ENCODE assay signal across 1 cellular context in the genomic region with DNA sequence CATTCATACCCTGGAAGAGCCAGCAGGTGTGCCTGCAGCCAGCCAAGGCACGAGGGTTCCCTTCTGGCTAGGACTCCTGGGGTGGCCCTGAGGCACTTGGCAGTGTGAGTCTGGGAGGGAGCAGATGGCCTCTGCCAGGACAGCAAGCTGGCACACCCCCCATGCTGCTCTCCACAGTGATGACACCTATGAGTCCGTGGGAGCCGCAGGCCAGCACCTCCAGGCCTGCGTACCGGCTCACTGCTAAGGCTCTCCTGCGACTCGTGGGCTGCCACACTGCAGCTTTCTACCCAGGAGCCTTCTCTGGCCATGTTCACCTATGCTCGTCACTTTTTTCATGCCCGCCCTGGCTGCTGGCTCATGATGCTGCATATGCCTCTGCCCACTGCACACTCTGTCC.
TF ChIP-seq lines count a peak whose summit lies in the region.

No MANE protein-coding gene starts in this region.

TF ChIP-seq in GM23338, 12 proteins besides CTCF, POLR2A, EP300 and RAD21 (continued from another document):
- TF ChIP-seq, protein P1, sequence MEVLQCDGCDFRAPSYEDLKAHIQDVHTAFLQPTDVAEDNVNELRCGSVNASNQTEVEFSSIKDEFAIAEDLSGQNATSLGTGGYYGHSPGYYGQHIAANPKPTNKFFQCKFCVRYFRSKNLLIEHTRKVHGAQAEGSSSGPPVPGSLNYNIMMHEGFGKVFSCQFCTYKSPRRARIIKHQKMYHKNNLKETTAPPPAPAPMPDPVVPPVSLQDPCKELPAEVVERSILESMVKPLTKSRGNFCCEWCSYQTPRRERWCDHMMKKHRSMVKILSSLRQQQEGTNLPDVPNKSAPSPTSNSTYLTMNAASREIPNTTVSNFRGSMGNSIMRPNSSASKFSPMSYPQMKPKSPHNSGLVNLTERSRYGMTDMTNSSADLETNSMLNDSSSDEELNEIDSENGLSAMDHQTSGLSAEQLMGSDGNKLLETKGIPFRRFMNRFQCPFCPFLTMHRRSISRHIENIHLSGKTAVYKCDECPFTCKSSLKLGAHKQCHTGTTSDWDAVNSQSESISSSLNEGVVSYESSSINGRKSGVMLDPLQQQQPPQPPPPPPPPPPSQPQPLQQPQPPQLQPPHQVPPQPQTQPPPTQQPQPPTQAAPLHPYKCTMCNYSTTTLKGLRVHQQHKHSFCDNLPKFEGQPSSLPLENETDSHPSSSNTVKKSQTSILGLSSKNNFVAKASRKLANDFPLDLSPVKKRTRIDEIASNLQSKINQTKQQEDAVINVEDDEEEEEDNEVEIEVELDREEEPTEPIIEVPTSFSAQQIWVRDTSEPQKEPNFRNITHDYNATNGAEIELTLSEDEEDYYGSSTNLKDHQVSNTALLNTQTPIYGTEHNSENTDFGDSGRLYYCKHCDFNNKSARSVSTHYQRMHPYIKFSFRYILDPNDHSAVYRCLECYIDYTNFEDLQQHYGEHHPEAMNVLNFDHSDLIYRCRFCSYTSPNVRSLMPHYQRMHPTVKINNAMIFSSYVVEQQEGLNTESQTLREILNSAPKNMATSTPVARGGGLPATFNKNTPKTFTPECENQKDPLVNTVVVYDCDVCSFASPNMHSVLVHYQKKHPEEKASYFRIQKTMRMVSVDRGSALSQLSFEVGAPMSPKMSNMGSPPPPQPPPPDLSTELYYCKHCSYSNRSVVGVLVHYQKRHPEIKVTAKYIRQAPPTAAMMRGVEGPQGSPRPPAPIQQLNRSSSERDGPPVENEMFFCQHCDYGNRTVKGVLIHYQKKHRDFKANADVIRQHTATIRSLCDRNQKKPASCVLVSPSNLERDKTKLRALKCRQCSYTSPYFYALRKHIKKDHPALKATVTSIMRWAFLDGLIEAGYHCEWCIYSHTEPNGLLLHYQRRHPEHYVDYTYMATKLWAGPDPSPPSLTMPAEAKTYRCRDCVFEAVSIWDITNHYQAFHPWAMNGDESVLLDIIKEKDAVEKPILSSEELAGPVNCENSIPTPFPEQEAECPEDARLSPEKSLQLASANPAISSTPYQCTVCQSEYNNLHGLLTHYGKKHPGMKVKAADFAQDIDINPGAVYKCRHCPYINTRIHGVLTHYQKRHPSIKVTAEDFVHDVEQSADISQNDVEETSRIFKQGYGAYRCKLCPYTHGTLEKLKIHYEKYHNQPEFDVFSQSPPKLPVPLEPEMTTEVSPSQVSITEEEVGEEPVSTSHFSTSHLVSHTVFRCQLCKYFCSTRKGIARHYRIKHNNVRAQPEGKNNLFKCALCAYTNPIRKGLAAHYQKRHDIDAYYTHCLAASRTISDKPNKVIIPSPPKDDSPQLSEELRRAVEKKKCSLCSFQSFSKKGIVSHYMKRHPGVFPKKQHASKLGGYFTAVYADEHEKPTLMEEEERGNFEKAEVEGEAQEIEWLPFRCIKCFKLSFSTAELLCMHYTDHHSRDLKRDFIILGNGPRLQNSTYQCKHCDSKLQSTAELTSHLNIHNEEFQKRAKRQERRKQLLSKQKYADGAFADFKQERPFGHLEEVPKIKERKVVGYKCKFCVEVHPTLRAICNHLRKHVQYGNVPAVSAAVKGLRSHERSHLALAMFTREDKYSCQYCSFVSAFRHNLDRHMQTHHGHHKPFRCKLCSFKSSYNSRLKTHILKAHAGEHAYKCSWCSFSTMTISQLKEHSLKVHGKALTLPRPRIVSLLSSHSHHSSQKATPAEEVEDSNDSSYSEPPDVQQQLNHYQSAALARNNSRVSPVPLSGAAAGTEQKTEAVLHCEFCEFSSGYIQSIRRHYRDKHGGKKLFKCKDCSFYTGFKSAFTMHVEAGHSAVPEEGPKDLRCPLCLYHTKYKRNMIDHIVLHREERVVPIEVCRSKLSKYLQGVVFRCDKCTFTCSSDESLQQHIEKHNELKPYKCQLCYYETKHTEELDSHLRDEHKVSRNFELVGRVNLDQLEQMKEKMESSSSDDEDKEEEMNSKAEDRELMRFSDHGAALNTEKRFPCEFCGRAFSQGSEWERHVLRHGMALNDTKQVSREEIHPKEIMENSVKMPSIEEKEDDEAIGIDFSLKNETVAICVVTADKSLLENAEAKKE (CRISPR knock-in tag; IDR thresholded peaks at IDR 0.05) = no peak
- no peak for TF ChIP-seq NANOG (IDR thresholded peaks at IDR 0.05; ENCODE audit: borderline replicate concordance)
- TF ChIP-seq POLR2AphosphoS5 (IDR thresholded peaks at IDR 0.05; ENCODE audit: low read depth) = no peak
- no peak for TF ChIP-seq ZNF114 (CRISPR knock-in tag; IDR thresholded peaks at IDR 0.05)
